Comparison of ENCODE assay signal across 18 cellular contexts in genomic region chr10:84608126-84608525, GRCh38.
DNase-seq lines count a peak whose midpoint lies in the region; ATAC-seq, FAIRE-seq and TF ChIP-seq lines count a peak whose summit lies in the region.
"Had no signal": no experiment of that assay in that cellular context is flagged by ENCODE, and none has a peak within 500 bp of the region (broad histone marks: within the 10 kb centered on the region; RNA-seq: fewer than 3 reads in every experiment).

No MANE protein-coding gene starts in this region.

- no peak for FAIRE-seq in GM12891 (lab: Jason Lieb, UNC)
- no peak for FAIRE-seq in H54 (lab: Jason Lieb, UNC)
- FAIRE-seq: endometrium had no signal

- DNase-seq in NCI-H524 treated with DMSO at 0.1 percent for 48 hours (lab: John Stamatoyannopoulos, UW) (no peak), GM12891 (ENCODE audit: insufficient read length, low spot score) (no peak), H54 (ENCODE audit: insufficient read length, low spot score) (no peak)
- DNase-seq: activated CD8-positive, alpha-beta memory T cell treated with anti-CD3 and anti-CD28 coated beads for 24 hours; activated naive CD4-positive, alpha-beta T cell treated with anti-CD3 and anti-CD28 coated beads, Interleukin-2, amount 50 U/mL, for 16 hours; AML-193; foreskin keratinocyte; mesenchymal stem cell; NCI-H2171; NK-92 treated with Interleukin-12 subunit alpha and Interleukin-12 subunit beta, amount 100 ng/mL, for 24 hours; stimulated activated CD4-positive, alpha-beta T cell treated with anti-CD3 and anti-CD28 coated beads, Interleukin-2, amount 100 ng/mL, for 24 hours had no signal

- no peak for TF ChIP-seq POLR2A in GM12891 (IDR thresholded peaks at IDR 0.05; ENCODE audit: low read depth, low read length)
- no peak for TF ChIP-seq POLR2A in H54 (IDR thresholded peaks at IDR 0.05; ENCODE audit: low read depth, low read length)

- peak; percentile 64 for ATAC-seq in GM18519 (IDR thresholded peaks at IDR 0.05; ENCODE audit: low FRiP score, unreplicated experiment)
- peak; percentile 68 for ATAC-seq in GM19372 (IDR thresholded peaks at IDR 0.05; ENCODE audit: low read depth, unreplicated experiment)
- ATAC-seq in HG02678 (IDR thresholded peaks at IDR 0.05; ENCODE audit: unreplicated experiment) = peak; percentile 58
- ATAC-seq in HG03575 (IDR thresholded peaks at IDR 0.05; ENCODE audit: extremely low read depth, insufficient number of reproducible peaks, low FRiP score, unreplicated experiment) = peak; percentile 91
- no peak for ATAC-seq in HG03280 (IDR thresholded peaks at IDR 0.05; ENCODE audit: unreplicated experiment)
- ATAC-seq: Right ventricle myocardium inferior had no signal

TF ChIP-seq in GM12891, 5 proteins besides CTCF, POLR2A, EP300 and RAD21:
- TF ChIP-seq POU2F2 (IDR thresholded peaks at IDR 0.05; ENCODE audit: low read depth, low read length) (no peak), SPI1 (IDR thresholded peaks at IDR 0.05; ENCODE audit: low read depth, low read length) (no peak), TAF1 (IDR thresholded peaks at IDR 0.05; ENCODE audit: low read depth, low read length) (no peak), PAX5 (IDR thresholded peaks at IDR 0.05; ENCODE audit: insufficient read depth, low read length, severe bottlenecking) (no peak), POLR2AphosphoS5 (IDR thresholded peaks at IDR 0.05; ENCODE audit: low read depth, low read length) (no peak)
